11 cellular contexts compared by ENCODE assay signal in genomic region chr1:13756557-13757315, GRCh38. TPM values are rescaled to one million over a fixed set of nuclear protein-coding genes. Genes with fewer than 3 reads are reported as not detected.
DNase-seq lines count a peak whose midpoint lies in the region; ATAC-seq and TF ChIP-seq lines count a peak whose summit lies in the region.
"Had no signal": no experiment of that assay in that cellular context is flagged by ENCODE, and none has a peak within 500 bp of the region (broad histone marks: within the 10 kb centered on the region; RNA-seq: fewer than 3 reads in every experiment).

No MANE protein-coding gene starts in this region.

- H3K27ac ChIP-seq in PC-9: peak overlapping the region; percentile 94
- H3K27ac ChIP-seq in hepatocyte: no peak overlapping the region
- H3K27ac ChIP-seq: cardiac muscle cell had no signal

- H3K4me2 ChIP-seq in PC-9 (peak overlapping the region; percentile 96), hepatocyte (peak overlapping the region; percentile 27)

- H3K36me3 ChIP-seq in PC-9 (ENCODE audit: low read depth): no peaks in the 10 kb centered on the region
- no peaks in the 10 kb centered on the region for H3K36me3 ChIP-seq in hepatocyte (replicated peaks; ENCODE audit: insufficient read depth, low read depth)
- H3K36me3 ChIP-seq: cardiac muscle cell had no signal

- intact Hi-C loops in PC-9 (cut with micrococcal nuclease; ENCODE audit: unreplicated experiment): no loop called here

- peaks cover 50% of the 10 kb centered on the region for H3K4me1 ChIP-seq in PC-9 (replicated peaks; ENCODE audit: insufficient read depth)
- H3K4me1 ChIP-seq in hepatocyte (ENCODE audit: insufficient read depth): peaks cover 30% of the 10 kb centered on the region

- H3K27me3 ChIP-seq in PC-9 (ENCODE audit: insufficient read depth, low read depth) (no peaks in the 10 kb centered on the region), hepatocyte (no peaks in the 10 kb centered on the region)
- H3K27me3 ChIP-seq: cardiac muscle cell had no signal

- H3K4me1 Mint-ChIP-seq in activated T-cell treated with anti-CD3 and anti-CD28 coated beads, Interleukin-2, amount 50 U/mL, for 4 hours (ENCODE audit: low read depth): peaks cover 86% of the 10 kb centered on the region

- POLR2A ChIA-PET in PC-9 (lab: Charles Lee; ENCODE audit: unreplicated experiment): interaction anchor here (0.6 to 1.4 kb wide), 2 partner anchors 8 to 35 kb away, joined by 4 to 11 read pairs; no protein-coding TSS in a partner anchor

- peaks cover 93% of the 10 kb centered on the region for H3K79me2 ChIP-seq in PC-9 (ENCODE audit: low read depth)
- H3K79me2 ChIP-seq in hepatocyte: peaks cover 97% of the 10 kb centered on the region

- H2AFZ ChIP-seq in PC-9 (no peak overlapping the region), hepatocyte (no peak overlapping the region)

- TF ChIP-seq CTCF in PC-9 (conservative IDR thresholded peaks at IDR 0.05) (no peak), hepatocyte (IDR thresholded peaks at IDR 0.05; ENCODE audit: poor library complexity) (no peak)

- H4K20me1 ChIP-seq in PC-9 (ENCODE audit: insufficient read depth) (no peaks in the 10 kb centered on the region), hepatocyte (ENCODE audit: insufficient read depth, poor library complexity, severe bottlenecking) (peaks cover 73% of the 10 kb centered on the region)

- CTCF ChIA-PET in PC-9 (lab: Charles Lee): no interaction called here

- 72% methylated on average over 4 of the region's 4 CpGs for WGBS in hepatocyte (ENCODE audit: low lambda C conversion rate, missing lambda C conversion rate)

- in situ Hi-C loops in G401 (cut with HindIII; ENCODE audit: low sequenced_read_pairs): no loop called here

- H3K4me3 ChIP-seq in PC-9 (no peak overlapping the region), hepatocyte (no peak overlapping the region)
- H3K4me3 ChIP-seq: cardiac muscle cell had no signal

- no peaks in the 10 kb centered on the region for H3K27me3 Mint-ChIP-seq in activated T-cell treated with anti-CD3 and anti-CD28 coated beads, Interleukin-2, amount 50 U/mL, for 4 hours (ENCODE audit: low read depth)

- H3K9me2 ChIP-seq in PC-9 (ENCODE audit: insufficient read depth) (no peaks in the 10 kb centered on the region), hepatocyte (replicated peaks; ENCODE audit: insufficient read depth) (no peaks in the 10 kb centered on the region)

- H3F3A ChIP-seq in PC-9 (ENCODE audit: insufficient read depth, low read depth): peaks cover 25% of the 10 kb centered on the region

- no TSS peak for BruUV-seq in PC-9 (replicated peaks; lab: Mats Ljungman, UMichigan)

- peaks cover 16% of the 10 kb centered on the region for H3K36me3 Mint-ChIP-seq in activated T-cell treated with anti-CD3 and anti-CD28 coated beads, Interleukin-2, amount 50 U/mL, for 4 hours (ENCODE audit: insufficient read depth)

- peak overlapping the region; percentile 39 for H3K4me3 Mint-ChIP-seq in activated T-cell treated with anti-CD3 and anti-CD28 coated beads, Interleukin-2, amount 50 U/mL, for 4 hours

- no peak for DNase-seq in activated T-cell treated with anti-CD3 and anti-CD28 coated beads, Interleukin-2, amount 50 U/mL, for 4 hours
- DNase-seq in activated T-cell treated with anti-CD3 and anti-CD28 coated beads, Interleukin-2, amount 50 U/mL, for 48 hours: no peak
- no peak for DNase-seq in PC-9
- no peak for DNase-seq in hepatocyte (ENCODE audit: low spot score)
- DNase-seq in superior temporal gyrus (ENCODE audit: extremely low spot score): peak; percentile 53
- DNase-seq in HuH-7 (ENCODE audit: low spot score): no peak
- DNase-seq in UCSD-AML1 (lab: John Stamatoyannopoulos, UW; ENCODE audit: unreplicated experiment): no peak
- no peak for DNase-seq in G401 (ENCODE audit: low spot score)
- DNase-seq: foreskin fibroblast, NCI-H748 treated with DMSO at 0.1 percent for 48 hours had no signal

- H3K9me3 ChIP-seq in PC-9 (ENCODE audit: insufficient read depth, low read depth) (no peaks in the 10 kb centered on the region), hepatocyte (ENCODE audit: low read depth) (no peaks in the 10 kb centered on the region)

- ATAC-seq in activated T-cell treated with anti-CD3 and anti-CD28 coated beads, Interleukin-2, amount 50 U/mL, for 4 hours: peak; percentile 15 to 31

- no peaks in the 10 kb centered on the region for H3K9me3 Mint-ChIP-seq in activated T-cell treated with anti-CD3 and anti-CD28 coated beads, Interleukin-2, amount 50 U/mL, for 4 hours

RNA-seq across cellular contexts. Expression of gene PRDM2, which starts 56.7 kb away (rescaled TPM):
- 10 to 100 TPM; 39.7 to 44.5 (median 43.2) TPM for total RNA-seq in activated T-cell treated with anti-CD3 and anti-CD28 coated beads, Interleukin-2, amount 50 U/mL, for 4 hours
- total RNA-seq in PC-9 (2021): 21.6 and 32.1 TPM in 2 replicates
- 17.4 and 18.6 TPM in 2 replicates for total RNA-seq in hepatocyte
- polyA plus RNA-seq in hepatocyte: 11.5 and 13.7 TPM in 2 replicates
- 1.1 and 7.9 TPM in 2 replicates for total RNA-seq in G401 (2014; rRNA removed; shearing (Covaris generic))
